In genomic region chr18:48983793-48984437, GRCh38 we compare ENCODE assay signal across 1 cellular context.
TF ChIP-seq lines count a peak whose summit lies in the region.

No MANE protein-coding gene starts in this region.

TF ChIP-seq in HEK293, 187 proteins besides CTCF, POLR2A, EP300 and RAD21 (continued from another document and continues in another):
- TF ChIP-seq GLI4 (tag by site-specific recombination; IDR thresholded peaks at IDR 0.05): no peak
- TF ChIP-seq ZNF19 (tag by site-specific recombination; IDR thresholded peaks at IDR 0.05; ENCODE audit: low read depth): no peak
- TF ChIP-seq ZNF302 (tag by site-specific recombination; IDR thresholded peaks at IDR 0.05; ENCODE audit: low read depth): no peak
- TF ChIP-seq EGR2 (tag by site-specific recombination; IDR thresholded peaks at IDR 0.05; ENCODE audit: low read depth): no peak
- no peak for TF ChIP-seq TSHZ1 (tag by site-specific recombination; IDR thresholded peaks at IDR 0.05; ENCODE audit: borderline replicate concordance)
- TF ChIP-seq ZNF501 (tag by site-specific recombination; IDR thresholded peaks at IDR 0.05): no peak
- no peak for TF ChIP-seq ZNF202 (tag by site-specific recombination; IDR thresholded peaks at IDR 0.05; ENCODE audit: borderline replicate concordance)
- TF ChIP-seq ZNF76 (tag by site-specific recombination; IDR thresholded peaks at IDR 0.05; ENCODE audit: borderline replicate concordance, low read depth): no peak
- no peak for TF ChIP-seq AEBP2 (tag by site-specific recombination; IDR thresholded peaks at IDR 0.05; ENCODE audit: borderline replicate concordance)
- TF ChIP-seq ZNF510 (tag by site-specific recombination; IDR thresholded peaks at IDR 0.05; ENCODE audit: insufficient replicate concordance): peak; percentile 33
- TF ChIP-seq ATF2 (tag by site-specific recombination; IDR thresholded peaks at IDR 0.05; ENCODE audit: low read depth): no peak
- TF ChIP-seq ZNF140 (tag by site-specific recombination; IDR thresholded peaks at IDR 0.05): no peak
- no peak for TF ChIP-seq ZBTB11 (tag by site-specific recombination; conservative IDR thresholded peaks at IDR 0.05; ENCODE audit: low read depth)
- no peak for TF ChIP-seq MZF1 (tag by site-specific recombination; IDR thresholded peaks at IDR 0.05; ENCODE audit: borderline replicate concordance)
- TF ChIP-seq HOXD13 (CRISPR knock-in tag; IDR thresholded peaks at IDR 0.05; ENCODE audit: borderline replicate concordance): no peak
- peak; percentile 84 for TF ChIP-seq ZNF792 (tag by site-specific recombination; IDR thresholded peaks at IDR 0.05)
- no peak for TF ChIP-seq ZNF473 (tag by site-specific recombination; IDR thresholded peaks at IDR 0.05)
- no peak for TF ChIP-seq ZNF416 (tag by site-specific recombination; IDR thresholded peaks at IDR 0.05)
- peak; percentile 37 for TF ChIP-seq ZNF18 (tag by site-specific recombination; IDR thresholded peaks at IDR 0.05)
- 0 out of 2 replicates have a peak, but pooled peaks have one; percentile 13 for TF ChIP-seq PRDM4 (tag by site-specific recombination; IDR thresholded peaks at IDR 0.05)
- TF ChIP-seq BCL11A (tag by site-specific recombination; IDR thresholded peaks at IDR 0.05; ENCODE audit: low read depth): no peak
- TF ChIP-seq ZNF544 (tag by site-specific recombination; IDR thresholded peaks at IDR 0.05): peak; percentile 52; the same call in 1 of the 2 replicates
- no peak for TF ChIP-seq GLIS1 (tag by site-specific recombination; IDR thresholded peaks at IDR 0.05)
- no peak for TF ChIP-seq ZNF341 (tag by site-specific recombination; IDR thresholded peaks at IDR 0.05; ENCODE audit: low read depth)
- no peak for TF ChIP-seq ZNF791 (tag by site-specific recombination; IDR thresholded peaks at IDR 0.05)
- no peak for TF ChIP-seq ZNF239 (tag by site-specific recombination; IDR thresholded peaks at IDR 0.05)
- no peak for TF ChIP-seq ZNF335 (tag by site-specific recombination; conservative IDR thresholded peaks at IDR 0.05)
- no peak for TF ChIP-seq ZNF10 (tag by site-specific recombination; IDR thresholded peaks at IDR 0.05)
- no peak for TF ChIP-seq ZBTB20 (tag by site-specific recombination; IDR thresholded peaks at IDR 0.05)
- TF ChIP-seq ZNF521 (tag by site-specific recombination; IDR thresholded peaks at IDR 0.05): no peak
- no peak for TF ChIP-seq ZNF449 (tag by site-specific recombination; IDR thresholded peaks at IDR 0.05)
- TF ChIP-seq, protein P1, sequence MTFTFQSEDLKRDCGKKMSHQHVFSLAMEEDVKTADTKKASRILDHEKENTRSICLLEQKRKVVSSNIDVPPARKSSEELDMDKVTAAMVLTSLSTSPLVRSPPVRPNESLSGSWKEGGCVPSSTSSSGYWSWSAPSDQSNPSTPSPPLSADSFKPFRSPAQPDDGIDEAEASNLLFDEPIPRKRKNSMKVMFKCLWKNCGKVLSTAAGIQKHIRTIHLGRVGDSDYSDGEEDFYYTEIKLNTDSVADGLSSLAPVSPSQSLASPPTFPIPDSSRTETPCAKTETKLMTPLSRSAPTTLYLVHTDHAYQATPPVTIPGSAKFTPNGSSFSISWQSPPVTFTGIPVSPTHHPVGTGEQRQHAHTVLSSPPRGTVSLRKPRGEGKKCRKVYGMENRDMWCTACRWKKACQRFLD (tag by site-specific recombination; IDR thresholded peaks at IDR 0.05): no peak
- TF ChIP-seq ZNF274 (IDR thresholded peaks at IDR 0.05; ENCODE audit: low read length): no peak
- no peak for TF ChIP-seq ZNF274 (tag by site-specific recombination; IDR thresholded peaks at IDR 0.05; ENCODE audit: borderline replicate concordance)
- no peak; the same call in 1 of the 2 replicates for TF ChIP-seq ZNF184 (tag by site-specific recombination; IDR thresholded peaks at IDR 0.05)
- TF ChIP-seq SCRT1 (tag by site-specific recombination; IDR thresholded peaks at IDR 0.05; ENCODE audit: borderline replicate concordance): peak; percentile 76; the same call in 1 of the 2 replicates
- TF ChIP-seq, protein P2, sequence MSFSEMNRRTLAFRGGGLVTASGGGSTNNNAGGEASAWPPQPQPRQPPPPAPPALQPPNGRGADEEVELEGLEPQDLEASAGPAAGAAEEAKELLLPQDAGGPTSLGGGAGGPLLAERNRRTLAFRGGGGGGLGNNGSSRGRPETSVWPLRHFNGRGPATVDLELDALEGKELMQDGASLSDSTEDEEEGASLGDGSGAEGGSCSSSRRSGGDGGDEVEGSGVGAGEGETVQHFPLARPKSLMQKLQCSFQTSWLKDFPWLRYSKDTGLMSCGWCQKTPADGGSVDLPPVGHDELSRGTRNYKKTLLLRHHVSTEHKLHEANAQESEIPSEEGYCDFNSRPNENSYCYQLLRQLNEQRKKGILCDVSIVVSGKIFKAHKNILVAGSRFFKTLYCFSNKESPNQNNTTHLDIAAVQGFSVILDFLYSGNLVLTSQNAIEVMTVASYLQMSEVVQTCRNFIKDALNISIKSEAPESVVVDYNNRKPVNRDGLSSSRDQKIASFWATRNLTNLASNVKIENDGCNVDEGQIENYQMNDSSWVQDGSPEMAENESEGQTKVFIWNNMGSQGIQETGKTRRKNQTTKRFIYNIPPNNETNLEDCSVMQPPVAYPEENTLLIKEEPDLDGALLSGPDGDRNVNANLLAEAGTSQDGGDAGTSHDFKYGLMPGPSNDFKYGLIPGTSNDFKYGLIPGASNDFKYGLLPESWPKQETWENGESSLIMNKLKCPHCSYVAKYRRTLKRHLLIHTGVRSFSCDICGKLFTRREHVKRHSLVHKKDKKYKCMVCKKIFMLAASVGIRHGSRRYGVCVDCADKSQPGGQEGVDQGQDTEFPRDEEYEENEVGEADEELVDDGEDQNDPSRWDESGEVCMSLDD (tag by site-specific recombination; IDR thresholded peaks at IDR 0.05): no peak
- no peak for TF ChIP-seq KLF8 (tag by site-specific recombination; IDR thresholded peaks at IDR 0.05)
- peak; percentile 77 for TF ChIP-seq ZFP69B (tag by site-specific recombination; IDR thresholded peaks at IDR 0.05)
- TF ChIP-seq, protein P3, sequence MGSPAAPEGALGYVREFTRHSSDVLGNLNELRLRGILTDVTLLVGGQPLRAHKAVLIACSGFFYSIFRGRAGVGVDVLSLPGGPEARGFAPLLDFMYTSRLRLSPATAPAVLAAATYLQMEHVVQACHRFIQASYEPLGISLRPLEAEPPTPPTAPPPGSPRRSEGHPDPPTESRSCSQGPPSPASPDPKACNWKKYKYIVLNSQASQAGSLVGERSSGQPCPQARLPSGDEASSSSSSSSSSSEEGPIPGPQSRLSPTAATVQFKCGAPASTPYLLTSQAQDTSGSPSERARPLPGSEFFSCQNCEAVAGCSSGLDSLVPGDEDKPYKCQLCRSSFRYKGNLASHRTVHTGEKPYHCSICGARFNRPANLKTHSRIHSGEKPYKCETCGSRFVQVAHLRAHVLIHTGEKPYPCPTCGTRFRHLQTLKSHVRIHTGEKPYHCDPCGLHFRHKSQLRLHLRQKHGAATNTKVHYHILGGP (tag by site-specific recombination; IDR thresholded peaks at IDR 0.05): no peak
